ENCODE assay signal across 1 cellular context in the genomic region with DNA sequence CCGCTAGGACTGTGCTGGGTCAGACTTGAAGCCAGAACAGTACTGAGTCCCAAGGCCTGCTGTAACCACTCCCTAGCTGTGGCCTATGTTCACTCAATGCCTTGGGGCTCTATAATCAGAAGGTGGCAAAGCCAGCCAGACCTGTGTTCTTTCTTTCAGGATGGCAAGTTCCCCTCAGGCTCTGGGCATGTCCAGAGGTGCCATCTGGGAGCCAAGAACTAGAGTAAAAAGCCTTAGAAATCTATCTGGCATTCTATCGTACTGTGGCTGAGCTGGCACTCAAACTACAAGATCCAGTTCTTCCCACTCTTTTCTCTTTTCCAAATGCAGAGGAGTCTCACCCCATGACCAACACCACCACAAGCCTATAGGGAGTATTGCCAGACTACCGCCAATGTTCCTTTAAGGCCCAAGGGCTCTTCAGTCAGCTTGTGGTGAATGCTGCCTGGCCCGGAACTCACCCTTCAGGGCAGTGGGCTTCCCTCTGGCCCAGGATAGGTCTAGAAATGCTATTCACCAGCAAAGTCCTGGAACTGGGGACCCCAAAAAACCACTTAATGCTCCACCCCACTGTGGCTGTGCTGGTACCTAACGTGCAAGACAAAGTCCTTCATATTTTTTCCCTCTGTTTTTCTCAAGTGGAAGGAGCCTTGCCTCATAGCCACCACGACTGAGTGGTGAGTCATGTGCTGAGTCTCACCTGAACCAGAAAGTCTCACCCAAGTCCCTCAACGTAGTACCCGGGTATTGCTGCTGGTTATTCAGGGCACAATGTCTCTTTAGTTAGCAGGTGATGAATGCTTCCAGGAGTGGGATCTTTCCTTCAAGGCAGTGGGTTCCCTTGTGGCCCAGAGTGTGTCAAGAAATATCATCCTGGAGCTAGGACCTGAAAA.
TF ChIP-seq lines count a peak whose summit lies in the region.

No MANE protein-coding gene starts in this region.

TF ChIP-seq in HepG2, 621 proteins besides CTCF, POLR2A, EP300 and RAD21:
- TF ChIP-seq, protein P1, sequence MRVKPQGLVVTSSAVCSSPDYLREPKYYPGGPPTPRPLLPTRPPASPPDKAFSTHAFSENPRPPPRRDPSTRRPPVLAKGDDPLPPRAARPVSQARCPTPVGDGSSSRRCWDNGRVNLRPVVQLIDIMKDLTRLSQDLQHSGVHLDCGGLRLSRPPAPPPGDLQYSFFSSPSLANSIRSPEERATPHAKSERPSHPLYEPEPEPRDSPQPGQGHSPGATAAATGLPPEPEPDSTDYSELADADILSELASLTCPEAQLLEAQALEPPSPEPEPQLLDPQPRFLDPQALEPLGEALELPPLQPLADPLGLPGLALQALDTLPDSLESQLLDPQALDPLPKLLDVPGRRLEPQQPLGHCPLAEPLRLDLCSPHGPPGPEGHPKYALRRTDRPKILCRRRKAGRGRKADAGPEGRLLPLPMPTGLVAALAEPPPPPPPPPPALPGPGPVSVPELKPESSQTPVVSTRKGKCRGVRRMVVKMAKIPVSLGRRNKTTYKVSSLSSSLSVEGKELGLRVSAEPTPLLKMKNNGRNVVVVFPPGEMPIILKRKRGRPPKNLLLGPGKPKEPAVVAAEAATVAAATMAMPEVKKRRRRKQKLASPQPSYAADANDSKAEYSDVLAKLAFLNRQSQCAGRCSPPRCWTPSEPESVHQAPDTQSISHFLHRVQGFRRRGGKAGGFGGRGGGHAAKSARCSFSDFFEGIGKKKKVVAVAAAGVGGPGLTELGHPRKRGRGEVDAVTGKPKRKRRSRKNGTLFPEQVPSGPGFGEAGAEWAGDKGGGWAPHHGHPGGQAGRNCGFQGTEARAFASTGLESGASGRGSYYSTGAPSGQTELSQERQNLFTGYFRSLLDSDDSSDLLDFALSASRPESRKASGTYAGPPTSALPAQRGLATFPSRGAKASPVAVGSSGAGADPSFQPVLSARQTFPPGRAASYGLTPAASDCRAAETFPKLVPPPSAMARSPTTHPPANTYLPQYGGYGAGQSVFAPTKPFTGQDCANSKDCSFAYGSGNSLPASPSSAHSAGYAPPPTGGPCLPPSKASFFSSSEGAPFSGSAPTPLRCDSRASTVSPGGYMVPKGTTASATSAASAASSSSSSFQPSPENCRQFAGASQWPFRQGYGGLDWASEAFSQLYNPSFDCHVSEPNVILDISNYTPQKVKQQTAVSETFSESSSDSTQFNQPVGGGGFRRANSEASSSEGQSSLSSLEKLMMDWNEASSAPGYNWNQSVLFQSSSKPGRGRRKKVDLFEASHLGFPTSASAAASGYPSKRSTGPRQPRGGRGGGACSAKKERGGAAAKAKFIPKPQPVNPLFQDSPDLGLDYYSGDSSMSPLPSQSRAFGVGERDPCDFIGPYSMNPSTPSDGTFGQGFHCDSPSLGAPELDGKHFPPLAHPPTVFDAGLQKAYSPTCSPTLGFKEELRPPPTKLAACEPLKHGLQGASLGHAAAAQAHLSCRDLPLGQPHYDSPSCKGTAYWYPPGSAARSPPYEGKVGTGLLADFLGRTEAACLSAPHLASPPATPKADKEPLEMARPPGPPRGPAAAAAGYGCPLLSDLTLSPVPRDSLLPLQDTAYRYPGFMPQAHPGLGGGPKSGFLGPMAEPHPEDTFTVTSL (CRISPR knock-in tag; IDR thresholded peaks at IDR 0.05; ENCODE audit: borderline replicate concordance): no peak
- TF ChIP-seq MBD4 (IDR thresholded peaks at IDR 0.05; ENCODE audit: borderline replicate concordance, low read length): no peak
- TF ChIP-seq RCOR2 (CRISPR knock-in tag; IDR thresholded peaks at IDR 0.05): no peak
- peak; percentile 42 for TF ChIP-seq FOSL2 (CRISPR knock-in tag; IDR thresholded peaks at IDR 0.05)
- no peak for TF ChIP-seq ZNF33A (CRISPR knock-in tag; IDR thresholded peaks at IDR 0.05; ENCODE audit: borderline replicate concordance)
- no peak for TF ChIP-seq ZNF747 (CRISPR knock-in tag; IDR thresholded peaks at IDR 0.05; ENCODE audit: borderline replicate concordance)
